Comparison of ENCODE assay signal across 1 cellular context in genomic region chr3:14438262-14438661, GRCh38.
TF ChIP-seq lines count a peak whose summit lies in the region.

No MANE protein-coding gene starts in this region.

TF ChIP-seq in GM23338, 12 proteins besides CTCF, POLR2A, EP300 and RAD21 (continued from another document):
- TF ChIP-seq REST (IDR thresholded peaks at IDR 0.05; ENCODE audit: unreplicated experiment): no peak
- TF ChIP-seq EZH2phosphoT487 (IDR thresholded peaks at IDR 0.05; ENCODE audit: unreplicated experiment): no peak
- TF ChIP-seq POLR2AphosphoS5 (IDR thresholded peaks at IDR 0.05; ENCODE audit: low read depth): no peak
- no peak for TF ChIP-seq JUNB (IDR thresholded peaks at IDR 0.05; ENCODE audit: unreplicated experiment)
- TF ChIP-seq ZNF331 (CRISPR knock-in tag; IDR thresholded peaks at IDR 0.05; ENCODE audit: low read depth): no peak
TF ChIP-seq in GM23338: peak in this region for 0.
